1 cellular context compared by ENCODE assay signal in genomic region chr10:103506061-103506460, GRCh38.
TF ChIP-seq lines count a peak whose summit lies in the region.

No MANE protein-coding gene starts in this region.

TF ChIP-seq in H1, 55 proteins besides CTCF, POLR2A, EP300 and RAD21:
- TF ChIP-seq RFX5 (IDR thresholded peaks at IDR 0.05; ENCODE audit: borderline replicate concordance, low read depth, low read length) (no peak), MAX (IDR thresholded peaks at IDR 0.05) (no peak), ZNF274 (IDR thresholded peaks at IDR 0.05; ENCODE audit: borderline replicate concordance, extremely low read depth, low read length) (no peak), MAFK (IDR thresholded peaks at IDR 0.05; ENCODE audit: low read depth, low read length) (no peak), USF2 (IDR thresholded peaks at IDR 0.05; ENCODE audit: low read length) (no peak), CBX8 (IDR thresholded peaks at IDR 0.05; ENCODE audit: borderline replicate concordance, low read depth, low read length) (no peak), BRCA1 (IDR thresholded peaks at IDR 0.05; ENCODE audit: low read depth, low read length) (no peak), CHD7 (IDR thresholded peaks at IDR 0.05; ENCODE audit: insufficient replicate concordance, low read length) (no peak), SP4 (IDR thresholded peaks at IDR 0.05; ENCODE audit: low read length) (no peak), GABPA (IDR thresholded peaks at IDR 0.05; ENCODE audit: borderline replicate concordance, insufficient read depth, low read length) (no peak), FOSL1 (IDR thresholded peaks at IDR 0.05; ENCODE audit: insufficient read depth, low read depth, low read length) (no peak), NRF1 (IDR thresholded peaks at IDR 0.05; ENCODE audit: low read depth, low read length) (no peak), EZH2 (IDR thresholded peaks at IDR 0.05; ENCODE audit: low read depth, low read length, severe bottlenecking) (no peak), HDAC2 (IDR thresholded peaks at IDR 0.05; ENCODE audit: borderline replicate concordance in 1 of 2, low read depth in 2 of 2, low read length in 2 of 2) (no peak), SIRT6 (IDR thresholded peaks at IDR 0.05; ENCODE audit: low read length) (no peak), CHD1 (IDR thresholded peaks at IDR 0.05; ENCODE audit: low read depth, low read length) (no peak), SP1 (IDR thresholded peaks at IDR 0.05; ENCODE audit: low read depth, low read length) (no peak), RBBP5 (IDR thresholded peaks at IDR 0.05; ENCODE audit: borderline replicate concordance, low read depth, low read length) (no peak), SIX5 (IDR thresholded peaks at IDR 0.05; ENCODE audit: low read depth, low read length) (no peak)
